Comparison of ENCODE assay signal across 1 cellular context in the genomic region with DNA sequence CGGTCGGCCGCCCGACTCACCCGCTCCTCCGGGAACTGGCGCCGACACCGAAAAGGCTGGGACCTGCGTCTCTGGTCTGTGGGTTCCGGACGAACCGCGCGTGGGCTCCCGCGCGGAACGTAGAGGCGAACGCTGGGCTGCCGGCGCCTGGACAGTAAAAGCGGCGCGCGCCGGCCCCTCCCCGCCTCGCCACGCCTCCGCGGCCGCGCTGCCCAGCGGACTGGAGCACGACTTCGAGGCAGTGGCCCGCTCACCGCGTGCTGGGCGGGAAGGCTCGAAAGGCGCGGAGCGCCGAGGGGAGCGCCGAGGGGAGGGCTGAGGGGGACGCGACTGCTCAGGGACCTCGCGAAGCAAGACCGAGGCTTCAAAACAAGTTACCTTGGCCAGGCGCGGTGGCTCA.
TF ChIP-seq lines count a peak whose summit lies in the region.

A gene with protein sequence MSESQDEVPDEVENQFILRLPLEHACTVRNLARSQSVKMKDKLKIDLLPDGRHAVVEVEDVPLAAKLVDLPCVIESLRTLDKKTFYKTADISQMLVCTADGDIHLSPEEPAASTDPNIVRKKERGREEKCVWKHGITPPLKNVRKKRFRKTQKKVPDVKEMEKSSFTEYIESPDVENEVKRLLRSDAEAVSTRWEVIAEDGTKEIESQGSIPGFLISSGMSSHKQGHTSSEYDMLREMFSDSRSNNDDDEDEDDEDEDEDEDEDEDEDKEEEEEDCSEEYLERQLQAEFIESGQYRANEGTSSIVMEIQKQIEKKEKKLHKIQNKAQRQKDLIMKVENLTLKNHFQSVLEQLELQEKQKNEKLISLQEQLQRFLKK (minus strand): TSS at position 131 of the 400 bp plus-strand sequence. CDS start 3,791 bp downstream, outside the sequence.

TF ChIP-seq in IMR-90, 13 proteins besides CTCF, POLR2A, EP300 and RAD21:
- TF ChIP-seq MAZ (IDR thresholded peaks at IDR 0.05; ENCODE audit: borderline replicate concordance, low read depth, low read length) (no peak), RFX5 (IDR thresholded peaks at IDR 0.05; ENCODE audit: low read depth, low read length) (no peak), MAFK (IDR thresholded peaks at IDR 0.05; ENCODE audit: low read depth, low read length) (no peak), NFE2L2 (IDR thresholded peaks at IDR 0.05; ENCODE audit: low read depth, low read length) (no peak), FOS (IDR thresholded peaks at IDR 0.05; ENCODE audit: low read depth, low read length) (no peak), RCOR1 (IDR thresholded peaks at IDR 0.05; ENCODE audit: insufficient replicate concordance, low read length) (no peak), BHLHE40 (IDR thresholded peaks at IDR 0.05; ENCODE audit: low read depth, low read length) (no peak), SMC3 (IDR thresholded peaks at IDR 0.05; ENCODE audit: low read depth, low read length) (no peak), CHD1 (IDR thresholded peaks at IDR 0.05; ENCODE audit: low read depth, low read length) (no peak), MXI1 (IDR thresholded peaks at IDR 0.05; ENCODE audit: borderline replicate concordance, low read depth, low read length) (no peak), CEBPB (IDR thresholded peaks at IDR 0.05; ENCODE audit: low read depth, low read length) (no peak)
- TF ChIP-seq, protein P1, sequence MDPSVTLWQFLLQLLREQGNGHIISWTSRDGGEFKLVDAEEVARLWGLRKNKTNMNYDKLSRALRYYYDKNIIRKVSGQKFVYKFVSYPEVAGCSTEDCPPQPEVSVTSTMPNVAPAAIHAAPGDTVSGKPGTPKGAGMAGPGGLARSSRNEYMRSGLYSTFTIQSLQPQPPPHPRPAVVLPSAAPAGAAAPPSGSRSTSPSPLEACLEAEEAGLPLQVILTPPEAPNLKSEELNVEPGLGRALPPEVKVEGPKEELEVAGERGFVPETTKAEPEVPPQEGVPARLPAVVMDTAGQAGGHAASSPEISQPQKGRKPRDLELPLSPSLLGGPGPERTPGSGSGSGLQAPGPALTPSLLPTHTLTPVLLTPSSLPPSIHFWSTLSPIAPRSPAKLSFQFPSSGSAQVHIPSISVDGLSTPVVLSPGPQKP (IDR thresholded peaks at IDR 0.05; ENCODE audit: borderline replicate concordance, low read depth, low read length): no peak
- TF ChIP-seq, protein P2, sequence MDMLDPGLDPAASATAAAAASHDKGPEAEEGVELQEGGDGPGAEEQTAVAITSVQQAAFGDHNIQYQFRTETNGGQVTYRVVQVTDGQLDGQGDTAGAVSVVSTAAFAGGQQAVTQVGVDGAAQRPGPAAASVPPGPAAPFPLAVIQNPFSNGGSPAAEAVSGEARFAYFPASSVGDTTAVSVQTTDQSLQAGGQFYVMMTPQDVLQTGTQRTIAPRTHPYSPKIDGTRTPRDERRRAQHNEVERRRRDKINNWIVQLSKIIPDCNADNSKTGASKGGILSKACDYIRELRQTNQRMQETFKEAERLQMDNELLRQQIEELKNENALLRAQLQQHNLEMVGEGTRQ (IDR thresholded peaks at IDR 0.05; ENCODE audit: low read depth, low read length): no peak
